1 cellular context compared by ENCODE assay signal in genomic region chr18:49031511-49032188, GRCh38.
TF ChIP-seq lines count a peak whose summit lies in the region.

No MANE protein-coding gene starts in this region.

TF ChIP-seq in GM23338, 12 proteins besides CTCF, POLR2A, EP300 and RAD21 (continued from another document):
- TF ChIP-seq ZNF114 (CRISPR knock-in tag; IDR thresholded peaks at IDR 0.05) (no peak), STAT1 (IDR thresholded peaks at IDR 0.05; ENCODE audit: unreplicated experiment) (no peak), EZH2phosphoT487 (IDR thresholded peaks at IDR 0.05; ENCODE audit: unreplicated experiment) (no peak), NANOG (IDR thresholded peaks at IDR 0.05; ENCODE audit: borderline replicate concordance) (no peak), ZNF331 (CRISPR knock-in tag; IDR thresholded peaks at IDR 0.05; ENCODE audit: low read depth) (no peak), EZH2 (IDR thresholded peaks at IDR 0.05; ENCODE audit: low read depth, unreplicated experiment) (no peak), ETS1 (IDR thresholded peaks at IDR 0.05) (no peak)
